ENCODE assay signal across 8 cellular contexts in genomic region chr17:82457790-82458129, GRCh38. TPM values are rescaled to one million over a fixed set of nuclear protein-coding genes. Genes with fewer than 3 reads are reported as not detected.
DNase-seq lines count a peak whose midpoint lies in the region; ATAC-seq and TF ChIP-seq lines count a peak whose summit lies in the region.

No MANE protein-coding gene starts in this region.

- TF ChIP-seq POLR2A in sigmoid colon (IDR thresholded peaks at IDR 0.05): no peak

- peaks cover 10 to 30% (median 19%) of the 10 kb centered on the region in 4 donors for H3K36me3 ChIP-seq in sigmoid colon

- intact Hi-C loops in sigmoid colon (cut with DNase I): loop anchor here (2.0 to 5.0 kb wide), 3 partner anchors 39 to 190 kb away; partner anchors contain the start of gene WDR45B

- H3K27me3 ChIP-seq in sigmoid colon: no peaks in the 10 kb centered on the region

- no peak for TF ChIP-seq CTCF in GM12875 (IDR thresholded peaks at IDR 0.05; ENCODE audit: borderline replicate concordance, insufficient read depth, low read depth, low read length)
- no peak for TF ChIP-seq CTCF in fibroblast of the aortic adventitia (IDR thresholded peaks at IDR 0.05; ENCODE audit: insufficient read depth, low read length)
- no peak for TF ChIP-seq CTCF in sigmoid colon (IDR thresholded peaks at IDR 0.05)

- no peak for ATAC-seq in T-cell (replicated peaks in 1 of 4)

- peak overlapping the region; percentile 73 to 93 (median 89) for H3K4me3 Mint-ChIP-seq in T-cell

- CTCF ChIA-PET in T-cell (lab: Charles Lee): interaction anchor here in 1 of 2 donors (1.1 kb wide), 1 partner anchor 9 kb away, joined by 4 read pairs; no protein-coding TSS in a partner anchor

- DNase-seq in T-cell: no peak
- no peak for DNase-seq in fibroblast of the aortic adventitia (ENCODE audit: low read depth)
- no peak for DNase-seq in sigmoid colon
- no peak for DNase-seq in NCI-H1436 (lab: John Stamatoyannopoulos, UW)
- DNase-seq in stimulated activated CD4-positive, alpha-beta T cell treated with anti-CD3 and anti-CD28 coated beads, Interleukin-4, amount 100 ng/mL, for 4 hours: no peak
- no peak for DNase-seq in stimulated activated CD4-positive, alpha-beta T cell treated with anti-CD3 and anti-CD28 coated beads, Interleukin-4, amount 100 ng/mL, for 1 hour
- DNase-seq in activated CD4-positive, CD25-positive, alpha-beta regulatory T cell (lab: John Stamatoyannopoulos, UW): no peak

- H3K27ac Mint-ChIP-seq in T-cell: peak overlapping the region; percentile 94 to 97

- TF ChIP-seq EP300 in sigmoid colon (IDR thresholded peaks at IDR 0.05): no peak

- peaks cover 0 to 23% (median 19%) of the 10 kb centered on the region in 4 donors for H3K4me1 ChIP-seq in sigmoid colon

- H3K9me3 ChIP-seq in sigmoid colon: no peaks in the 10 kb centered on the region

- H3K4me3 ChIP-seq in GM12875 (ENCODE audit: low read depth, low read length): peak overlapping the region; percentile 99
- peak overlapping the region; percentile 79 for H3K4me3 ChIP-seq in fibroblast of the aortic adventitia (ENCODE audit: low read depth, low read length)
- H3K4me3 ChIP-seq in sigmoid colon: peak overlapping the region; percentile 77 to 97 (median 80)

- H3K36me3 Mint-ChIP-seq in T-cell: peaks cover 14% of the 10 kb centered on the region

- 2 to 4% methylated on average over 3 of the region's 3 CpGs for WGBS in sigmoid colon, 2 donors

- H3K9me3 Mint-ChIP-seq in T-cell: no peaks in the 10 kb centered on the region

- POLR2A ChIA-PET in T-cell (lab: Charles Lee): interaction anchor here in 1 of 2 donors (0.6 to 1.1 kb wide), 2 partner anchors 38 to 160 kb away, joined by 3 read pairs; no protein-coding TSS in a partner anchor

- peaks cover 27 to 35% (median 32%) of the 10 kb centered on the region in 3 donors for H3K4me1 Mint-ChIP-seq in T-cell

- H3K27me3 Mint-ChIP-seq in T-cell: no peaks in the 10 kb centered on the region

- peak overlapping the region; percentile 99 to 100 (median 100) for H3K27ac ChIP-seq in sigmoid colon

RNA-seq across cellular contexts. Expression of gene NARF, which starts 0.8 kb away (rescaled TPM):
- total RNA-seq in T-cell (100 to 1,000 TPM in 3 of 5 donors, 10 to 100 TPM in 2; 85.7 to 113 (median 101) TPM), fibroblast of the aortic adventitia (ENCODE audit: low replicate concordance) (27.9 and 35.0 TPM in 2 replicates), sigmoid colon (10 to 100 TPM; 34.6 to 50.4 (median 43.8) TPM)
- polyA plus RNA-seq in sigmoid colon: 10 to 100 TPM; 29.4 to 65.8 (median 38.6) TPM

RNA-seq across cellular contexts. Expression of gene CYBC1, which starts 7.2 kb away (rescaled TPM):
- 100 to 1,000 TPM; 148 to 274 (median 262) TPM for total RNA-seq in T-cell
- total RNA-seq in fibroblast of the aortic adventitia (ENCODE audit: low replicate concordance): 46.4 and 119 TPM in 2 replicates
- total RNA-seq in sigmoid colon: 10 to 100 TPM; 22.8 to 76.6 (median 46.7) TPM
- polyA plus RNA-seq in sigmoid colon: 100 to 1,000 TPM in 1 of 3 donors, 10 to 100 TPM in 2; 25.8 to 116 (median 32.1) TPM

RNA-seq across cellular contexts. Expression of gene OGFOD3, which starts 39.4 kb away (rescaled TPM):
- total RNA-seq in T-cell (10 to 100 TPM; 22.0 to 32.2 (median 29.2) TPM), fibroblast of the aortic adventitia (ENCODE audit: low replicate concordance) (18.7 and 80.2 TPM in 2 replicates), sigmoid colon (10 to 100 TPM; 14.1 to 28.2 (median 22.1) TPM)
- 10 to 100 TPM in 1 of 3 donors, 1 to 10 TPM in 2; 6.0 to 23.4 (median 6.9) TPM for polyA plus RNA-seq in sigmoid colon

RNA-seq across cellular contexts. Expression of gene HEXD, which starts 39.6 kb away (rescaled TPM):
- total RNA-seq in T-cell (100 to 1,000 TPM in 3 of 5 donors, 10 to 100 TPM in 2; 51.2 to 128 (median 113) TPM), fibroblast of the aortic adventitia (ENCODE audit: low replicate concordance) (9.4 and 30.0 TPM in 2 replicates), sigmoid colon (10 to 100 TPM; 15.8 to 42.9 (median 24.0) TPM)
- polyA plus RNA-seq in sigmoid colon: 10 to 100 TPM in 2 of 3 donors, 1 to 10 TPM in 1; 9.5 to 46.2 (median 16.2) TPM
